9 cellular contexts compared by ENCODE assay signal in genomic region chr6:127539292-127539691, GRCh38. TPM values are rescaled to one million over a fixed set of nuclear protein-coding genes. Genes with fewer than 3 reads are reported as not detected.
DNase-seq lines count a peak whose midpoint lies in the region; ATAC-seq and TF ChIP-seq lines count a peak whose summit lies in the region.
"Had no signal": no experiment of that assay in that cellular context is flagged by ENCODE, and none has a peak within 500 bp of the region (broad histone marks: within the 10 kb centered on the region; RNA-seq: fewer than 3 reads in every experiment).

No MANE protein-coding gene starts in this region.

- intact Hi-C loops in left ventricle myocardium inferior (cut with micrococcal nuclease) (loop anchor here (5.0 to 10.0 kb wide), 2 partner anchors 72 to 234 kb away; no protein-coding TSS in a partner anchor), Right ventricle myocardium superior (cut with DNase I) (loop anchor here (2.0 kb wide), 1 partner anchor 74 kb away; no protein-coding TSS in a partner anchor), mucosa of descending colon (cut with DNase I, micrococcal nuclease) (no loop called here)

- no peaks in the 10 kb centered on the region for H3K9me2 ChIP-seq in Loucy (replicated peaks; ENCODE audit: low read depth, low read length)

- H3K79me2 ChIP-seq in Loucy (ENCODE audit: insufficient read depth, low read length), result no peaks in the 10 kb centered on the region

- H3K4me3 Mint-ChIP-seq in activated T-helper 17 cell treated with anti-CD3 and anti-CD28 coated beads, Interleukin-2, amount 50 U/mL, for 72 hours, result peak overlapping the region; percentile 30

- no peak overlapping the region for H3K27ac Mint-ChIP-seq in activated T-helper 17 cell treated with anti-CD3 and anti-CD28 coated beads, Interleukin-2, amount 50 U/mL, for 72 hours

- no peak for DNase-seq in left ventricle myocardium inferior
- no peak for DNase-seq in Right ventricle myocardium superior
- DNase-seq in myocyte (ENCODE audit: low read depth), result peak; percentile 38
- no peak for DNase-seq in T-helper 9 cell
- no peak for DNase-seq in mucosa of descending colon

- no peaks in the 10 kb centered on the region for H3F3A ChIP-seq in Loucy (ENCODE audit: low read depth)

- H3K36me3 Mint-ChIP-seq in activated T-helper 17 cell treated with anti-CD3 and anti-CD28 coated beads, Interleukin-2, amount 50 U/mL, for 72 hours (ENCODE audit: low read depth), result no peaks in the 10 kb centered on the region

- no peak overlapping the region for H3K4me3 ChIP-seq in left ventricle myocardium inferior
- no peak overlapping the region for H3K4me3 ChIP-seq in Loucy (ENCODE audit: low read length, poor library complexity, severe bottlenecking)
- H3K4me3 ChIP-seq in mucosa of descending colon, result no peak overlapping the region
- H3K4me3 ChIP-seq: skin epidermis had no signal

- H3K4me1 ChIP-seq in left ventricle myocardium inferior (no peaks in the 10 kb centered on the region), Loucy (ENCODE audit: insufficient read depth, low read length, poor library complexity, severe bottlenecking) (no peaks in the 10 kb centered on the region), mucosa of descending colon (ENCODE audit: low read depth) (no peaks in the 10 kb centered on the region)

- H3K4me1 Mint-ChIP-seq in activated T-helper 17 cell treated with anti-CD3 and anti-CD28 coated beads, Interleukin-2, amount 50 U/mL, for 72 hours, result peaks cover 3% of the 10 kb centered on the region

- H3K9ac ChIP-seq in Loucy (ENCODE audit: low read depth, low read length, poor library complexity, severe bottlenecking), result no peak overlapping the region

- TF ChIP-seq CTCF in left ventricle myocardium inferior (IDR thresholded peaks at IDR 0.05; ENCODE audit: borderline replicate concordance) (peak; percentile 49), Loucy (conservative IDR thresholded peaks at IDR 0.05; ENCODE audit: low read length) (peak; percentile 68), mucosa of descending colon (IDR thresholded peaks at IDR 0.05) (no peak)

- no peak overlapping the region for H3K4me2 ChIP-seq in Loucy (ENCODE audit: low read depth, low read length, poor library complexity, severe bottlenecking)

- H3K9me3 ChIP-seq in left ventricle myocardium inferior (replicated peaks) (no peaks in the 10 kb centered on the region), Loucy (ENCODE audit: insufficient read depth, low read depth, low read length) (no peaks in the 10 kb centered on the region), mucosa of descending colon (no peaks in the 10 kb centered on the region)

- H3K36me3 ChIP-seq in left ventricle myocardium inferior (no peaks in the 10 kb centered on the region), Loucy (ENCODE audit: insufficient read depth, low read length) (no peaks in the 10 kb centered on the region), mucosa of descending colon (ENCODE audit: low read depth) (no peaks in the 10 kb centered on the region)

- H2AFZ ChIP-seq in Loucy (ENCODE audit: low read length), result 0 out of 2 replicates have a peak overlapping the region, but pooled peaks have one; percentile 33

- no peak overlapping the region for H3K27ac ChIP-seq in left ventricle myocardium inferior (replicated peaks)
- H3K27ac ChIP-seq: skin epidermis had no signal

- H3K27me3 ChIP-seq in left ventricle myocardium inferior (ENCODE audit: low read depth) (peaks cover 30% of the 10 kb centered on the region), Loucy (ENCODE audit: insufficient read depth, low read length, poor library complexity, severe bottlenecking) (no peaks in the 10 kb centered on the region)

- no peaks in the 10 kb centered on the region for H4K20me1 ChIP-seq in Loucy (ENCODE audit: insufficient read depth, low read length, poor library complexity, severe bottlenecking)

- ATAC-seq in Right ventricle myocardium superior (ENCODE audit: poor library complexity) (no peak), mucosa of descending colon (no peak), HG03039 (IDR thresholded peaks at IDR 0.05; ENCODE audit: unreplicated experiment) (no peak)
- peak; percentile 39 for ATAC-seq in activated T-helper 17 cell treated with anti-CD3 and anti-CD28 coated beads, Interleukin-2, amount 50 U/mL, for 72 hours (replicated peaks)

- H3K27me3 Mint-ChIP-seq in activated T-helper 17 cell treated with anti-CD3 and anti-CD28 coated beads, Interleukin-2, amount 50 U/mL, for 72 hours, result peaks cover 24% of the 10 kb centered on the region

- no peaks in the 10 kb centered on the region for H3K9me3 Mint-ChIP-seq in activated T-helper 17 cell treated with anti-CD3 and anti-CD28 coated beads, Interleukin-2, amount 50 U/mL, for 72 hours

RNA-seq across cellular contexts. Expression of gene C6orf58, which starts 37.7 kb away (rescaled TPM):
- total RNA-seq in left ventricle myocardium inferior, result not detected
- not detected for total RNA-seq in Right ventricle myocardium superior
- total RNA-seq in activated T-helper 17 cell treated with anti-CD3 and anti-CD28 coated beads, Interleukin-2, amount 50 U/mL, for 72 hours, result not detected
- 0.62 TPM in 1 of 2 replicates, not detected in the other for total RNA-seq in myocyte
- 0.10 TPM for polyA plus RNA-seq in myocyte (2012)
- total RNA-seq in mucosa of descending colon, result not detected

Comparison
In these comparisons a context has a peak if more than half of its experiments do, and no peak if none do; other contexts are left out.
1. intact Hi-C loops: an anchor here in left ventricle myocardium inferior (5.0 to 10.0 kb wide) and Right ventricle myocardium superior (2.0 kb wide); none called in mucosa of descending colon.